In genomic region chr12:122452701-122453285, GRCh38 we compare ENCODE assay signal across 13 cellular contexts. TPM values are rescaled to one million over a fixed set of nuclear protein-coding genes. Genes with fewer than 3 reads are reported as not detected.
DNase-seq lines count a peak whose midpoint lies in the region; ATAC-seq and TF ChIP-seq lines count a peak whose summit lies in the region.
"Had no signal": no experiment of that assay in that cellular context is flagged by ENCODE, and none has a peak within 500 bp of the region (broad histone marks: within the 10 kb centered on the region; RNA-seq: fewer than 3 reads in every experiment).

No MANE protein-coding gene starts in this region.

- H3K4me1 Mint-ChIP-seq in activated naive CD4-positive, alpha-beta T cell treated with anti-CD3 and anti-CD28 coated beads, Interleukin-2, amount 10 ng/mL, durations not matched to agents 7 days and 5 days: peaks cover 42% of the 10 kb centered on the region
- peaks cover 35% of the 10 kb centered on the region for H3K4me1 Mint-ChIP-seq in T-helper 1 cell treated with Interleukin-12 subunit alpha and Interleukin-12 subunit beta and Interleukin-4 antibody, amounts not matched to agents 30 μg/mL and 1 μg/mL, for 36 hours (ENCODE audit: low read depth)
- no peaks in the 10 kb centered on the region for H3K4me1 Mint-ChIP-seq in type B pancreatic cell (ENCODE audit: unreplicated experiment)

- DNase-seq in activated naive CD4-positive, alpha-beta T cell treated with anti-CD3 and anti-CD28 coated beads, Interleukin-2, amount 10 ng/mL, durations not matched to agents 7 days and 5 days: no peak
- no peak for DNase-seq in activated naive CD4-positive, alpha-beta T cell treated with Interleukin-2 at 50 U/mL for 16 hours
- DNase-seq in type B pancreatic cell (ENCODE audit: extremely low spot score, unreplicated experiment) (no peak), GM13976 (ENCODE audit: low spot score) (no peak), NCI-H1417 treated with DMSO at 0.1 percent for 48 hours (lab: John Stamatoyannopoulos, UW) (no peak)
- DNase-seq: cerebellar nuclear complex, erythroblast, hypothalamus, NCI-H226, nucleus accumbens had no signal

- H3K27ac Mint-ChIP-seq in activated naive CD4-positive, alpha-beta T cell treated with anti-CD3 and anti-CD28 coated beads, Interleukin-2, amount 10 ng/mL, durations not matched to agents 7 days and 5 days: peak overlapping the region; percentile 100
- peak overlapping the region; percentile 99 for H3K27ac Mint-ChIP-seq in T-helper 1 cell treated with Interleukin-12 subunit alpha and Interleukin-12 subunit beta and Interleukin-4 antibody, amounts not matched to agents 30 μg/mL and 1 μg/mL, for 36 hours
- peak overlapping the region; percentile 81 for H3K27ac Mint-ChIP-seq in type B pancreatic cell

- no peaks in the 10 kb centered on the region for H3K9me3 ChIP-seq in esophagus (ENCODE audit: control insufficient read depth in 2 of 2, insufficient read depth in 1 of 2, low read depth in 1 of 2, low read length in 1 of 2)

- CTCF ChIA-PET in activated naive CD4-positive, alpha-beta T cell treated with anti-CD3 and anti-CD28 coated beads, Interleukin-2, amount 10 ng/mL, durations not matched to agents 7 days and 5 days (lab: Charles Lee): interaction anchor here (0.9 to 2.0 kb wide), 4 partner anchors 17 to 53 kb away, joined by 4 to 11 read pairs (median 6); no protein-coding TSS in a partner anchor

- peak overlapping the region; percentile 68 for H3K4me3 Mint-ChIP-seq in activated naive CD4-positive, alpha-beta T cell treated with anti-CD3 and anti-CD28 coated beads, Interleukin-2, amount 10 ng/mL, durations not matched to agents 7 days and 5 days
- H3K4me3 Mint-ChIP-seq in T-helper 1 cell treated with Interleukin-12 subunit alpha and Interleukin-12 subunit beta and Interleukin-4 antibody, amounts not matched to agents 30 μg/mL and 1 μg/mL, for 36 hours: peak overlapping the region; percentile 79
- peak overlapping the region; percentile 21 for H3K4me3 Mint-ChIP-seq in type B pancreatic cell

- H3K36me3 Mint-ChIP-seq in activated naive CD4-positive, alpha-beta T cell treated with anti-CD3 and anti-CD28 coated beads, Interleukin-2, amount 10 ng/mL, durations not matched to agents 7 days and 5 days: no peaks in the 10 kb centered on the region
- H3K36me3 Mint-ChIP-seq in T-helper 1 cell treated with Interleukin-12 subunit alpha and Interleukin-12 subunit beta and Interleukin-4 antibody, amounts not matched to agents 30 μg/mL and 1 μg/mL, for 36 hours (ENCODE audit: low read depth): no peaks in the 10 kb centered on the region
- H3K36me3 Mint-ChIP-seq in type B pancreatic cell: no peaks in the 10 kb centered on the region

- in situ Hi-C loops in GM13976 (cut with MboI; ENCODE audit: low sequenced_read_pairs, unreplicated experiment): no loop called here

- H3K27me3 Mint-ChIP-seq in activated naive CD4-positive, alpha-beta T cell treated with anti-CD3 and anti-CD28 coated beads, Interleukin-2, amount 10 ng/mL, durations not matched to agents 7 days and 5 days: no peaks in the 10 kb centered on the region
- H3K27me3 Mint-ChIP-seq in T-helper 1 cell treated with Interleukin-12 subunit alpha and Interleukin-12 subunit beta and Interleukin-4 antibody, amounts not matched to agents 30 μg/mL and 1 μg/mL, for 36 hours (ENCODE audit: low read depth): no peaks in the 10 kb centered on the region
- H3K27me3 Mint-ChIP-seq in type B pancreatic cell: no peaks in the 10 kb centered on the region

- no peaks in the 10 kb centered on the region for H3K27me3 ChIP-seq in esophagus (ENCODE audit: control insufficient read depth in 1 of 2, insufficient read depth in 2 of 2, low read length in 2 of 2)

- H3K27ac ChIP-seq in esophagus (ENCODE audit: low read depth in 2 of 2, low read length in 1 of 2): peak overlapping the region; percentile 40 to 61

- ATAC-seq in GM19328 (IDR thresholded peaks at IDR 0.05; ENCODE audit: unreplicated experiment): no peak

- peaks cover 0 to 5% of the 10 kb centered on the region in 2 donors for H3K4me1 ChIP-seq in esophagus (ENCODE audit: control insufficient read depth in 2 of 2, insufficient read depth in 2 of 2, low read length in 1 of 2)

- H3K4me3 ChIP-seq in esophagus (ENCODE audit: low read depth in 1 of 2, low read length in 2 of 2): no peak overlapping the region

- 68% methylated on average over 11 of the region's 11 CpGs for WGBS in esophagus, 2 donors

- TF ChIP-seq CTCF in type B pancreatic cell (conservative IDR thresholded peaks at IDR 0.05) (no peak), GM13976 (IDR thresholded peaks at IDR 0.05; ENCODE audit: borderline replicate concordance, control extremely low read depth, extremely low read depth, insufficient read depth, missing control alignments) (no peak)

- H3K36me3 ChIP-seq in esophagus (ENCODE audit: control insufficient read depth in 2 of 2, insufficient read depth in 2 of 2, low read length in 1 of 2): no peaks in the 10 kb centered on the region

- H3K9me3 Mint-ChIP-seq in activated naive CD4-positive, alpha-beta T cell treated with anti-CD3 and anti-CD28 coated beads, Interleukin-2, amount 10 ng/mL, durations not matched to agents 7 days and 5 days: no peaks in the 10 kb centered on the region
- no peaks in the 10 kb centered on the region for H3K9me3 Mint-ChIP-seq in T-helper 1 cell treated with Interleukin-12 subunit alpha and Interleukin-12 subunit beta and Interleukin-4 antibody, amounts not matched to agents 30 μg/mL and 1 μg/mL, for 36 hours
- peaks cover 4% of the 10 kb centered on the region for H3K9me3 Mint-ChIP-seq in type B pancreatic cell

RNA-seq across cellular contexts. Expression of gene CLIP1, which starts 30.3 kb away (rescaled TPM):
- polyA plus RNA-seq in esophagus: 10 to 100 TPM; 50.0 to 52.3 TPM
- 59.1 and 119 TPM in 2 replicates for total RNA-seq in type B pancreatic cell (ENCODE audit: low replicate concordance)

RNA-seq across cellular contexts. Expression of gene ZCCHC8, which starts 47.9 kb away (rescaled TPM):
- polyA plus RNA-seq in esophagus: 10 to 100 TPM; 15.4 to 27.6 TPM
- 27.2 and 30.4 TPM in 2 replicates for total RNA-seq in type B pancreatic cell (ENCODE audit: low replicate concordance)

Comparison
In these comparisons a context has a peak if more than half of its experiments do, and no peak if none do; other contexts are left out.
1. H3K4me3 Mint-ChIP-seq: peak in every context shown above with its lines; median percentile 79 in T-helper 1 cell treated with Interleukin-12 subunit alpha and Interleukin-12 subunit beta and Interleukin-4 antibody, amounts not matched to agents 30 μg/mL and 1 μg/mL, for 36 hours; 68 in activated naive CD4-positive, alpha-beta T cell treated with anti-CD3 and anti-CD28 coated beads, Interleukin-2, amount 10 ng/mL, durations not matched to agents 7 days and 5 days; 21 in type B pancreatic cell.